Comparison of ENCODE assay signal across 8 cellular contexts in the genomic region with DNA sequence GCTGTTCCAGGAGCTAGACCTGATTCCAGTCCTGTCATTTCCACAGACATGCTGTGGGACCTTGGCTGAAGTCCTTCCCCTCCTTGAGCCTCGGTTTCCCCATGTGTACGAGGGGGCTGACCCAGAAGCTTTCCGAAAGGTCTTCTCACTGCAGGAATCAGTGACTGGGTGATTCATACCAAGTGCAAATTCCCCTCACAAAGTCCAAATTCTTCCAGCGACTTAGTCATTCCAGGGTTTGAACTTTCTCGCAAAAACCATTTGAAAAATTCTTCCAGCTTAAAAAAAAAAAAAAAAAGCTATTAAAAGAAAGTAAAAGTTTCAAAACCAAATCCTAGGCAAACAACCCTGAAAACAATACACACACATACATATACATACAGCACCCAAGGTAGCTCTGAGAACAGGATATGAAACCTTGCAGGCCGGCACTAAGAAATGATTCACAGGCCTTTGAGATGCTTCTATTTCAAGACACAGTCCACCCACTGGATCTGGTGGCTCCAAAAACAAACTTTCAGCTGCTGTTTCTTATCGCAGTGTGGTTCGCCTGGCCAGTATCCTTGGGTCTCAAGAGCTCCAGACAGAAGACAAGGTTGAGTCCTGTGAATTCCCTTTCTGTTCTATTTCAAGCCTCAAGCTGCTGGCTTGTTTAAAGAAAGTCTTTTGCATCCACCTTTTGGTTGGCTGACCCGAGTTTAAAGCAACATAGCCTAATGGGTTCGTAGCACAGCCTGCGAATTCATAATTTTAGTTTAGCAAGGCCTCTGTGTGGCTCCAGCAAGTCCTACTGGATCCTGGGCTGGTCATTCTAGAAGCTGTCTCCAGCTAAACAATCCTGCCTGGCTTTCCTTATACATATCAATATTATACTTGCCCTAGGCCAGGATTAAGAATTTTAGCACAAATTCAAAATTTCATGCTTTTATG. TPM values are rescaled to one million over a fixed set of nuclear protein-coding genes. Genes with fewer than 3 reads are reported as not detected.
DNase-seq lines count a peak whose midpoint lies in the region; ATAC-seq, FAIRE-seq and TF ChIP-seq lines count a peak whose summit lies in the region.

No MANE protein-coding gene starts in this region.

- H3K9me3 Mint-ChIP-seq in IgD-negative memory B cell: peaks cover 0 to 6% (median 2%) of the 10 kb centered on the region in 3 donors
- no peaks in the 10 kb centered on the region for H3K9me3 Mint-ChIP-seq in activated naive CD8-positive, alpha-beta T cell treated with anti-CD3 and anti-CD28 coated beads, Interleukin-2, amount 50 U/mL, for 24 hours

- peak overlapping the region; percentile 73 to 93 (median 82) for H3K4me3 Mint-ChIP-seq in IgD-negative memory B cell
- H3K4me3 Mint-ChIP-seq in activated naive CD8-positive, alpha-beta T cell treated with anti-CD3 and anti-CD28 coated beads, Interleukin-2, amount 50 U/mL, for 24 hours: peak overlapping the region; percentile 72

- DNase-seq in EL (peak; percentile 89), kidney (no peak), suprapubic skin (ENCODE audit: low spot score in 2 of 2) (no peak), nucleus accumbens (lab: John Stamatoyannopoulos, UW) (no peak), UCSD-AML1 (lab: John Stamatoyannopoulos, UW; ENCODE audit: unreplicated experiment) (no peak)
- peak; percentile 55 for DNase-seq in activated naive CD8-positive, alpha-beta T cell treated with anti-CD3 and anti-CD28 coated beads, Interleukin-2, amount 50 U/mL, for 24 hours

- H3K9ac ChIP-seq in kidney (ENCODE audit: low read length in 2 of 2): peak overlapping the region in 1 of 2 donors; percentile 20

- peak; percentile 74 for ATAC-seq in GM21381 (IDR thresholded peaks at IDR 0.05; ENCODE audit: unreplicated experiment)
- ATAC-seq in activated naive CD8-positive, alpha-beta T cell treated with anti-CD3 and anti-CD28 coated beads, Interleukin-2, amount 50 U/mL, for 24 hours: peak; percentile 97

- H3K27me3 Mint-ChIP-seq in IgD-negative memory B cell: no peaks in the 10 kb centered on the region
- H3K27me3 Mint-ChIP-seq in activated naive CD8-positive, alpha-beta T cell treated with anti-CD3 and anti-CD28 coated beads, Interleukin-2, amount 50 U/mL, for 24 hours: no peaks in the 10 kb centered on the region

- no peaks in the 10 kb centered on the region for H3K9me3 ChIP-seq in kidney (ENCODE audit: control insufficient read depth in 1 of 2, low read length in 2 of 2)
- no peaks in the 10 kb centered on the region for H3K9me3 ChIP-seq in suprapubic skin

- intact Hi-C loops in kidney (cut with DNase I): no loop called here

- H3K4me3 ChIP-seq in kidney (ENCODE audit: low read length in 2 of 2) (peak overlapping the region; percentile 26 to 28), suprapubic skin (no peak overlapping the region)

- no peak for FAIRE-seq in kidney (lab: Jason Lieb, UNC)

- H3K36me3 Mint-ChIP-seq in IgD-negative memory B cell: peaks cover 2% of the 10 kb centered on the region
- H3K36me3 Mint-ChIP-seq in activated naive CD8-positive, alpha-beta T cell treated with anti-CD3 and anti-CD28 coated beads, Interleukin-2, amount 50 U/mL, for 24 hours (ENCODE audit: low read depth): no peaks in the 10 kb centered on the region

- 49% methylated on average over 11 of the region's 11 CpGs for WGBS in suprapubic skin

- H3K27ac ChIP-seq in kidney (ENCODE audit: low read depth in 2 of 2, low read length in 2 of 2): peak overlapping the region; percentile 65 to 85
- H3K27ac ChIP-seq in suprapubic skin: peak overlapping the region; percentile 66

- H3K4me1 ChIP-seq in kidney (ENCODE audit: control insufficient read depth in 1 of 2, insufficient read depth in 1 of 2, low read depth in 1 of 2, low read length in 2 of 2): peaks cover 15 to 16% of the 10 kb centered on the region in 2 donors
- H3K4me1 ChIP-seq in suprapubic skin: peaks cover 17% of the 10 kb centered on the region

- H3K27me3 ChIP-seq in suprapubic skin: no peaks in the 10 kb centered on the region

- no peak for TF ChIP-seq EP300 in suprapubic skin (IDR thresholded peaks at IDR 0.05)

- peaks cover 41 to 61% (median 52%) of the 10 kb centered on the region in 3 donors for H3K4me1 Mint-ChIP-seq in IgD-negative memory B cell
- H3K4me1 Mint-ChIP-seq in activated naive CD8-positive, alpha-beta T cell treated with anti-CD3 and anti-CD28 coated beads, Interleukin-2, amount 50 U/mL, for 24 hours: peaks cover 68% of the 10 kb centered on the region

- H3K36me3 ChIP-seq in kidney (ENCODE audit: control insufficient read depth in 1 of 2, insufficient read depth in 2 of 2, low read length in 2 of 2) (no peaks in the 10 kb centered on the region), suprapubic skin (no peaks in the 10 kb centered on the region)

- TF ChIP-seq CTCF in kidney (IDR thresholded peaks at IDR 0.05; ENCODE audit: borderline replicate concordance, extremely low read depth, insufficient read depth): no peak
- no peak for TF ChIP-seq CTCF in suprapubic skin (IDR thresholded peaks at IDR 0.05)

- TF ChIP-seq POLR2A in suprapubic skin (IDR thresholded peaks at IDR 0.05): no peak

- peak overlapping the region; percentile 90 to 95 (median 91) for H3K27ac Mint-ChIP-seq in IgD-negative memory B cell
- peak overlapping the region; percentile 83 for H3K27ac Mint-ChIP-seq in activated naive CD8-positive, alpha-beta T cell treated with anti-CD3 and anti-CD28 coated beads, Interleukin-2, amount 50 U/mL, for 24 hours

RNA-seq across cellular contexts. Expression of a gene that starts 18.0 kb away (rescaled TPM):
- polyA plus RNA-seq in IgD-negative memory B cell (74.0 TPM), kidney (ENCODE audit: insufficient read depth, low read depth, low replicate concordance) (157 TPM)
- total RNA-seq in kidney (97.8 TPM), suprapubic skin (100 to 1,000 TPM in 3 of 4 donors, 10 to 100 TPM in 1; 91.1 to 194 (median 149) TPM)

RNA-seq across cellular contexts. Expression of a gene that starts 46.3 kb away (rescaled TPM):
- polyA plus RNA-seq in IgD-negative memory B cell (2.2 TPM), kidney (ENCODE audit: insufficient read depth, low read depth, low replicate concordance) (not detected)
- total RNA-seq in kidney (0.50 TPM), suprapubic skin (10 to 100 TPM in 2 of 4 donors, 1 to 10 TPM in 2; 4.5 to 12.9 (median 8.4) TPM)

Comparison
In these comparisons a context has a peak if more than half of its experiments do, and no peak if none do; other contexts are left out.
1. DNase-seq: peak in EL (single experiment) and activated naive CD8-positive, alpha-beta T cell treated with anti-CD3 and anti-CD28 coated beads, Interleukin-2, amount 50 U/mL, for 24 hours (single experiment); none in kidney (single experiment), suprapubic skin (0 of 2), nucleus accumbens (0 of 56) and UCSD-AML1 (single experiment).